ENCODE assay signal across 6 cellular contexts in genomic region chr4:81783565-81783964, GRCh38.
"Had no signal": no experiment of that assay in that cellular context is flagged by ENCODE, and none has a peak within 500 bp of the region (broad histone marks: within the 10 kb centered on the region; RNA-seq: fewer than 3 reads in every experiment).

No MANE protein-coding gene starts in this region.

- H3K9me3 ChIP-seq: HAP-1 had no signal

- H3K4me3 ChIP-seq: GM23248, HAP-1 had no signal

- H3K27ac ChIP-seq: GM23248, HL-60 had no signal

- DNase-seq: GM23248, GOT3, H7, HFFc6 had no signal

- H3K4me1 ChIP-seq: HAP-1 had no signal

- H3K36me3 ChIP-seq: HAP-1 had no signal

- H3K9ac ChIP-seq: GM23248 had no signal

- H2AFZ ChIP-seq: GM23248 had no signal
